Comparison of ENCODE assay signal across 20 cellular contexts in genomic region chr2:18721038-18721922, GRCh38.
DNase-seq lines count a peak whose midpoint lies in the region; ATAC-seq and TF ChIP-seq lines count a peak whose summit lies in the region.
"Had no signal": no experiment of that assay in that cellular context is flagged by ENCODE, and none has a peak within 500 bp of the region (broad histone marks: within the 10 kb centered on the region; RNA-seq: fewer than 3 reads in every experiment).

No MANE protein-coding gene starts in this region.

- no peak overlapping the region for H3K4ac ChIP-seq in trophoblast cell (ENCODE audit: low read depth, low read length)

- no peak overlapping the region for H2AFZ ChIP-seq in trophoblast cell (ENCODE audit: insufficient read depth, low read length, poor library complexity)
- H2AFZ ChIP-seq: parathyroid adenoma had no signal

- ATAC-seq in HG03457 (IDR thresholded peaks at IDR 0.05; ENCODE audit: unreplicated experiment) = no peak
- ATAC-seq: activated CD4-positive, CD25-positive, alpha-beta regulatory T cell treated with anti-CD3 and anti-CD28 coated beads, Interleukin-2, amount 50 U/mL, for 24 hours; activated naive CD8-positive, alpha-beta T cell treated with anti-CD3 and anti-CD28 coated beads, Interleukin-2, amount 50 U/mL, for 24 hours had no signal

- H4K12ac ChIP-seq in trophoblast cell (ENCODE audit: low read depth, low read length) = no peak overlapping the region

- H2BK12ac ChIP-seq in trophoblast cell (ENCODE audit: low read length) = no peak overlapping the region

- H3K9ac ChIP-seq in trophoblast cell (ENCODE audit: low read length) = no peak overlapping the region
- H3K9ac ChIP-seq: parathyroid adenoma had no signal

- intact Hi-C loops in ascending aorta (cut with DNase I) = no loop called here

- no peak overlapping the region for H2BK120ac ChIP-seq in trophoblast cell (ENCODE audit: insufficient read depth, low read length, poor library complexity)

- H3K4me3 ChIP-seq in ascending aorta = no peak overlapping the region
- H3K4me3 ChIP-seq in fibroblast of the aortic adventitia (ENCODE audit: low read depth, low read length) = no peak overlapping the region
- H3K4me3 ChIP-seq in trophoblast cell (ENCODE audit: low read depth, low read length) = no peak overlapping the region
- H3K4me3 ChIP-seq: cardiac muscle cell had no signal

- H3K27ac ChIP-seq in ascending aorta (peak overlapping the region; percentile 42 to 66), trophoblast cell (ENCODE audit: low read depth, low read length) (no peak overlapping the region)
- H3K27ac ChIP-seq: cardiac muscle cell, parathyroid adenoma had no signal

- no peak overlapping the region for H3K14ac ChIP-seq in trophoblast cell (ENCODE audit: low read length)

- H3K4me1 ChIP-seq in ascending aorta = peaks cover 0 to 6% of the 10 kb centered on the region in 2 donors
- peaks cover 0 to 2% of the 10 kb centered on the region in 2 experiments for H3K4me1 ChIP-seq in trophoblast cell (ENCODE audit: control insufficient read depth in 1 of 2, insufficient read depth in 2 of 2, low read length in 2 of 2)
- H3K4me1 ChIP-seq: parathyroid adenoma had no signal

- no peak overlapping the region for H3K4me2 ChIP-seq in trophoblast cell (ENCODE audit: low read length)

- no peaks in the 10 kb centered on the region for H3K36me3 ChIP-seq in ascending aorta
- no peaks in the 10 kb centered on the region for H3K36me3 ChIP-seq in trophoblast cell (ENCODE audit: control insufficient read depth in 1 of 2, insufficient read depth in 2 of 2, low read length in 2 of 2)
- H3K36me3 ChIP-seq: cardiac muscle cell had no signal

- WGBS in trophoblast cell (ENCODE audit: extremely low coverage, insufficient coverage, insufficient read length) = no CpG with 5 or more reads among the region's 10 CpGs

- H3K9me3 ChIP-seq in ascending aorta = no peaks in the 10 kb centered on the region
- H3K9me3 ChIP-seq in trophoblast cell (ENCODE audit: insufficient read depth, low read depth, low read length) = no peaks in the 10 kb centered on the region

- H3K79me1 ChIP-seq in trophoblast cell (ENCODE audit: low read length) = no peaks in the 10 kb centered on the region

- DNase-seq in Daoy (ENCODE audit: low read depth) (peak; percentile 59), ascending aorta (ENCODE audit: low spot score in 2 of 2) (no peak), fibroblast of the aortic adventitia (ENCODE audit: low read depth) (peak; percentile 89), trophoblast cell (peak; percentile 19 to 60), glomerular visceral epithelial cell (ENCODE audit: extremely low spot score) (no peak), NK-92 (lab: John Stamatoyannopoulos, UW; ENCODE audit: unreplicated experiment) (no peak), NCI-H187 treated with DMSO at 0.1 percent for 48 hours (lab: John Stamatoyannopoulos, UW) (no peak)
- DNase-seq: activated CD4-positive, alpha-beta memory T cell treated with anti-CD3 and anti-CD28 coated beads, Interleukin-2, amount 10 ng/mL, durations not matched to agents 7 days and 5 days; activated effector memory CD4-positive, alpha-beta T cell treated with anti-CD3 and anti-CD28 coated beads, Interleukin-2, amount 50 U/mL, for 16 hours; activated naive CD8-positive, alpha-beta T cell treated with anti-CD3 and anti-CD28 coated beads, Interleukin-2, amount 50 U/mL, for 24 hours; CD4-positive, alpha-beta memory T cell; DMS153; kidney; MV-4-11; NCI-H1694 treated with DMSO at 0.1 percent for 48 hours; NCI-H748 treated with DMSO at 0.1 percent for 48 hours had no signal

- no peak overlapping the region for H4K91ac ChIP-seq in trophoblast cell (ENCODE audit: low read depth, low read length)

- TF ChIP-seq CTCF in ascending aorta (IDR thresholded peaks at IDR 0.05) (no peak), fibroblast of the aortic adventitia (IDR thresholded peaks at IDR 0.05; ENCODE audit: insufficient read depth, low read length) (no peak)

- no peak overlapping the region for H2BK5ac ChIP-seq in trophoblast cell (ENCODE audit: low read depth, low read length, poor library complexity)

- no peaks in the 10 kb centered on the region for H3K79me2 ChIP-seq in trophoblast cell (ENCODE audit: control insufficient read depth, insufficient read depth, low read length, poor library complexity)
- H3K79me2 ChIP-seq: parathyroid adenoma had no signal

- no peak overlapping the region for H2AK5ac ChIP-seq in trophoblast cell (ENCODE audit: low read length)

- H3K27me3 ChIP-seq in ascending aorta = no peaks in the 10 kb centered on the region
- H3K27me3 ChIP-seq in trophoblast cell (ENCODE audit: insufficient read depth, low read length) = no peaks in the 10 kb centered on the region
- H3K27me3 ChIP-seq: cardiac muscle cell had no signal

- no peak overlapping the region for H4K8ac ChIP-seq in trophoblast cell (ENCODE audit: low read depth, low read length)

- H3K23ac ChIP-seq in trophoblast cell (ENCODE audit: low read length) = no peak overlapping the region

- H3K18ac ChIP-seq in trophoblast cell (ENCODE audit: low read length) = no peak overlapping the region

Comparison
In these comparisons a context has a peak if more than half of its experiments do, and no peak if none do; other contexts are left out.
1. DNase-seq: peak in Daoy (single experiment), fibroblast of the aortic adventitia (single experiment) and trophoblast cell (2 of 2); none in ascending aorta (0 of 2), glomerular visceral epithelial cell (single experiment), NK-92 (single experiment) and NCI-H187 treated with DMSO at 0.1 percent for 48 hours (single experiment).